Comparison of ENCODE assay signal across 30 cellular contexts in genomic region chr20:57500235-57500634, GRCh38. TPM values are rescaled to one million over a fixed set of nuclear protein-coding genes. Genes with fewer than 3 reads are reported as not detected.
"Had no signal": no experiment of that assay in that cellular context is flagged by ENCODE, and none has a peak within 500 bp of the region (broad histone marks: within the 10 kb centered on the region; RNA-seq: fewer than 3 reads in every experiment).

No MANE protein-coding gene starts in this region.

- H2AFZ ChIP-seq: hepatocyte had no signal

- H3K79me2 ChIP-seq: hepatocyte had no signal

- H3K4me2 ChIP-seq: hepatocyte, smooth muscle cell had no signal

- H3K4me1 ChIP-seq: foreskin keratinocyte, prostate gland had no signal

- H3K9me3 ChIP-seq: esophagus muscularis mucosa, gastroesophageal sphincter, heart left ventricle, mucosa of descending colon, prostate gland, right atrium auricular region, stomach, tibial artery had no signal

- DNase-seq: dermis blood vessel endothelial cell; effector memory CD4-positive, alpha-beta T cell; foreskin keratinocyte; heart left ventricle; kidney; mucosa of descending colon; naive B cell; stimulated activated CD4-positive, alpha-beta T cell treated with anti-CD3 and anti-CD28 coated beads, Interleukin-12 subunit alpha, Interleukin-12 subunit beta, amount 100 ng/mL, for 4 hours; stimulated activated CD4-positive, alpha-beta T cell treated with anti-CD3 and anti-CD28 coated beads, Interleukin-1b, Interleukin-23, amount 100 ng/mL, for 48 hours; stimulated activated CD4-positive, alpha-beta T cell treated with anti-CD3 and anti-CD28 coated beads, Interleukin-4, amount 100 ng/mL, for 1 hour; stimulated activated naive CD4-positive, alpha-beta T cell treated with Interleukin-2 at 50 U/mL for 16 hours; stomach; tibial artery had no signal

- H3K4me3 ChIP-seq: coronary artery, esophagus muscularis mucosa, gastroesophageal sphincter, heart left ventricle, hepatocyte, lung, mucosa of descending colon, prostate gland, right atrium auricular region, smooth muscle cell, stomach, tibial artery had no signal

- ATAC-seq: gastroesophageal sphincter; heart left ventricle; left lobe of liver; mucosa of descending colon; natural killer cell treated with Interleukin-12 subunit alpha and Interleukin-12 subunit beta and Interleukin-15 and Interleukin-18, amount 100 ng/mL, for 72 hours; sciatic nerve; stimulated activated effector memory CD8-positive, alpha-beta T cell treated with anti-CD3 and anti-CD28 coated beads, Interleukin-12 subunit alpha, Interleukin-12 subunit beta, amount 100 ng/mL, for 72 hours had no signal

- H3K27me3 ChIP-seq: esophagus muscularis mucosa, gastroesophageal sphincter, right atrium auricular region had no signal

- FAIRE-seq: endothelial cell of umbilical vein, kidney had no signal

- H3K27ac ChIP-seq: coronary artery, esophagus muscularis mucosa, foreskin keratinocyte, gastroesophageal sphincter, heart left ventricle, hepatocyte, prostate gland, right atrium auricular region, stomach, tibial artery had no signal

- H3K36me3 ChIP-seq: esophagus muscularis mucosa, gastroesophageal sphincter, heart left ventricle, prostate gland, right atrium auricular region, stomach, tibial artery had no signal

RNA-seq across cellular contexts. Expression of gene CTCFL, which starts 24.7 kb away (rescaled TPM):
- total RNA-seq: dermis blood vessel endothelial cell; endothelial cell of umbilical vein; esophagus muscularis mucosa; fibroblast of lung; foreskin keratinocyte; gastroesophageal sphincter; heart left ventricle; hepatocyte; kidney; lung; mucosa of descending colon; natural killer cell treated with Interleukin-12 subunit alpha and Interleukin-12 subunit beta and Interleukin-15 and Interleukin-18, amount 100 ng/mL, for 72 hours; osteoblast; right atrium auricular region; smooth muscle cell; stomach; temporal lobe; urinary bladder had no signal
- polyA plus RNA-seq: endothelial cell of umbilical vein, fibroblast of lung, foreskin keratinocyte, heart left ventricle, hepatocyte, smooth muscle cell, stomach, urinary bladder had no signal
